Comparison of ENCODE assay signal across 9 cellular contexts in genomic region chr5:59506285-59506877, GRCh38.
DNase-seq lines count a peak whose midpoint lies in the region; ATAC-seq and TF ChIP-seq lines count a peak whose summit lies in the region.
"Had no signal": no experiment of that assay in that cellular context is flagged by ENCODE, and none has a peak within 500 bp of the region (broad histone marks: within the 10 kb centered on the region; RNA-seq: fewer than 3 reads in every experiment).

No MANE protein-coding gene starts in this region.

- CTCF ChIA-PET in Panc1 (lab: Charles Lee), result interaction anchor here (0.7 to 2.8 kb wide), 4 partner anchors 151 to 311 kb away, joined by 4 to 14 read pairs (median 4); no protein-coding TSS in a partner anchor
- CTCF ChIA-PET in T-cell (lab: Charles Lee), result interaction anchor here (0.6 to 0.7 kb wide), 3 partner anchors 172 to 294 kb away, joined by 3 to 6 read pairs (median 4); no protein-coding TSS in a partner anchor

- H3K4me1 ChIP-seq in heart left ventricle, result no peaks in the 10 kb centered on the region
- no peaks in the 10 kb centered on the region for H3K4me1 ChIP-seq in Panc1 (ENCODE audit: control insufficient read depth, insufficient read depth, low read length)

- H3K27ac Mint-ChIP-seq in type B pancreatic cell (no peak overlapping the region), T-cell (no peak overlapping the region)
- H3K27ac Mint-ChIP-seq: activated naive CD8-positive, alpha-beta T cell treated with anti-CD3 and anti-CD28 coated beads for 36 hours had no signal

- H3K27me3 ChIP-seq in heart left ventricle, result no peaks in the 10 kb centered on the region
- H3K27me3 ChIP-seq in Panc1 (ENCODE audit: control insufficient read depth, insufficient read depth, low read length), result no peaks in the 10 kb centered on the region

- no peaks in the 10 kb centered on the region for H3K9me3 Mint-ChIP-seq in type B pancreatic cell
- no peaks in the 10 kb centered on the region for H3K9me3 Mint-ChIP-seq in T-cell
- H3K9me3 Mint-ChIP-seq: activated naive CD8-positive, alpha-beta T cell treated with anti-CD3 and anti-CD28 coated beads for 36 hours had no signal

- H3K36me3 ChIP-seq in heart left ventricle (no peaks in the 10 kb centered on the region), Panc1 (ENCODE audit: control insufficient read depth, insufficient read depth, low read length) (peaks cover 2% of the 10 kb centered on the region; the same call in 1 of the 2 replicates)

- intact Hi-C loops in heart left ventricle (cut with DNase I), result loop anchor here (2.0 to 10.0 kb wide), 9 partner anchors 112 to 298 kb away; no protein-coding TSS in a partner anchor
- intact Hi-C loops in Right ventricle myocardium superior (cut with DNase I), result loop anchor here (10.0 kb wide), 1 partner anchor 298 kb away; no protein-coding TSS in a partner anchor
- intact Hi-C loops in Panc1 (cut with micrococcal nuclease; ENCODE audit: unreplicated experiment), result loop anchor here (1.0 to 5.0 kb wide), 2 partner anchors 167 to 291 kb away; no protein-coding TSS in a partner anchor

- H3K27me3 Mint-ChIP-seq in type B pancreatic cell, result no peaks in the 10 kb centered on the region
- H3K27me3 Mint-ChIP-seq in T-cell, result no peaks in the 10 kb centered on the region

- no TSS peak for BruUV-seq in Panc1 (replicated peaks; lab: Mats Ljungman, UMichigan)

- H3K4me3 Mint-ChIP-seq in type B pancreatic cell, result no peak overlapping the region
- no peak overlapping the region for H3K4me3 Mint-ChIP-seq in T-cell
- H3K4me3 Mint-ChIP-seq: activated naive CD8-positive, alpha-beta T cell treated with anti-CD3 and anti-CD28 coated beads for 36 hours had no signal

- DNase-seq in heart left ventricle (no peak), Right ventricle myocardium superior (no peak), Panc1 (ENCODE audit: low read depth, low spot score) (no peak), fibroblast of pulmonary artery (ENCODE audit: low read depth) (peak; percentile 68), type B pancreatic cell (ENCODE audit: extremely low spot score, unreplicated experiment) (no peak), T-cell (no peak), NCI-H2081 treated with DMSO at 0.1 percent for 48 hours (lab: John Stamatoyannopoulos, UW) (no peak)
- DNase-seq: activated naive CD8-positive, alpha-beta T cell treated with anti-CD3 and anti-CD28 coated beads for 36 hours had no signal

- H3K36me3 Mint-ChIP-seq in type B pancreatic cell (no peaks in the 10 kb centered on the region), T-cell (no peaks in the 10 kb centered on the region)
- H3K36me3 Mint-ChIP-seq: activated naive CD8-positive, alpha-beta T cell treated with anti-CD3 and anti-CD28 coated beads for 36 hours had no signal

- 44 to 58% (median 50%) methylated on average over 1 of the region's 1 CpG for WGBS in heart left ventricle, 4 donors

- H3K4me1 Mint-ChIP-seq in type B pancreatic cell (ENCODE audit: unreplicated experiment) (peaks cover 12% of the 10 kb centered on the region), T-cell (no peaks in the 10 kb centered on the region)
- H3K4me1 Mint-ChIP-seq: activated naive CD8-positive, alpha-beta T cell treated with anti-CD3 and anti-CD28 coated beads for 36 hours had no signal

- H3K27ac ChIP-seq in heart left ventricle, result no peak overlapping the region
- H3K27ac ChIP-seq in Panc1 (ENCODE audit: low read length), result no peak overlapping the region

- H3K9me3 ChIP-seq in heart left ventricle, result no peaks in the 10 kb centered on the region
- no peaks in the 10 kb centered on the region for H3K9me3 ChIP-seq in Panc1 (ENCODE audit: control insufficient read depth, insufficient read depth, low read depth, low read length)

- POLR2A ChIA-PET in Panc1 (lab: Charles Lee) (no interaction called here), T-cell (lab: Charles Lee) (no interaction called here)

- TF ChIP-seq CTCF in heart left ventricle (IDR thresholded peaks at IDR 0.05) (peak; percentile 40 to 74 (median 48)), Panc1 (IDR thresholded peaks at IDR 0.05) (peak; percentile 31; the same call in 1 of the 2 replicates), fibroblast of pulmonary artery (IDR thresholded peaks at IDR 0.05; ENCODE audit: low read length, missing control alignments) (peak; percentile 45), type B pancreatic cell (conservative IDR thresholded peaks at IDR 0.05) (peak; percentile 76)

- ATAC-seq in heart left ventricle (no peak), Right ventricle myocardium superior (ENCODE audit: poor library complexity) (no peak), Panc1 (no peak), HG03135 (IDR thresholded peaks at IDR 0.05; ENCODE audit: unreplicated experiment) (no peak), T-cell (replicated peaks in 1 of 4) (no peak)

- no peak for TF ChIP-seq POLR2A in heart left ventricle (IDR thresholded peaks at IDR 0.05)

- no peak overlapping the region for H3K4me3 ChIP-seq in heart left ventricle
- H3K4me3 ChIP-seq in Panc1 (ENCODE audit: low read depth in 2 of 2, low read length in 2 of 2), result no peak overlapping the region
- H3K4me3 ChIP-seq in fibroblast of pulmonary artery (replicated peaks; ENCODE audit: low read depth, low read length), result no peak overlapping the region

- in situ Hi-C loops in Panc1 (cut with HindIII; ENCODE audit: low pct_unique_long_range_greater_than_20kb, low sequenced_read_pairs), result no loop called here
